In the genomic region with DNA sequence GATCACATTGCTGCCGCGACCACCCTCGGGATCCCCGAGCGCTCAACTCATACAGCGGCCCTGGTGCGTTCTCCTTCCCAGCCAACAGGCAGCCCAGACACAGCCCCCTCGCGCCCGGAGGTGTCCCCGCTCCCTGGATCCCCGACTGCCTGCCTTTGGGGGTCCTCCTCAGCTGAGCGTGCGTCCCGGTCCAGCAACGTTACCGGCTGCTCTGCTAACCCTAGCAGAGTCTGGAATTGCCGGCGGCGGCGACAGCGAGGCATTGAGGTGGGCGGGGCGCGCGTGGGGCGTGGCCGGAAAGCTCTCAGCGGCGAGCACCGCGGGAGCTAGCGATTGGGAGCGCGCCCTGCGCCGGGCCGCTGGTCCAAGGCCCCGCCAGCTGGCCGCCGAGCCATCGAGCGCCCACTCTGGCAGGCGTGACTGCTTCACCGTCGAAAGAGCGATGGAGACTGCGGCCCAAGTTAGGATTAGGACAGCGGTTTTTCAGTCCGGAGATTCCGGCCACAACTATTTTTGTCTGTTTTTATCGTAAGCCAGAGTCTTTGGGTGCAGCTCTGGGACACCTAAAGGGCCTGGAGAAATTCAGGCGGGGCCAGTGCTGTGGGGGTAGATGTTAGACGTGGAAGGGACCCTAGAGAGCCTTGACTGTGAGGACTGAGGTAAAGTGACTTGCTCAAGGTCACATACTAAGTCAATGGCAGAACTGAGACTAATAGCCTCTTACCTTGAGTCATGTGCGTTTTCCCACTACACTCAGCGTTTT, we compare ENCODE assay signal across 1 cellular context.
TF ChIP-seq lines count a peak whose summit lies in the region.

A gene (minus strand): TSS at position 232 of the 763 bp plus-strand sequence. CDS start 17,575 bp downstream, outside the sequence.

TF ChIP-seq in GM12878, 131 proteins besides CTCF, POLR2A, EP300 and RAD21 (continued from another document):
- no peak for TF ChIP-seq ZSCAN29 (IDR thresholded peaks at IDR 0.05)
- TF ChIP-seq, protein P1, sequence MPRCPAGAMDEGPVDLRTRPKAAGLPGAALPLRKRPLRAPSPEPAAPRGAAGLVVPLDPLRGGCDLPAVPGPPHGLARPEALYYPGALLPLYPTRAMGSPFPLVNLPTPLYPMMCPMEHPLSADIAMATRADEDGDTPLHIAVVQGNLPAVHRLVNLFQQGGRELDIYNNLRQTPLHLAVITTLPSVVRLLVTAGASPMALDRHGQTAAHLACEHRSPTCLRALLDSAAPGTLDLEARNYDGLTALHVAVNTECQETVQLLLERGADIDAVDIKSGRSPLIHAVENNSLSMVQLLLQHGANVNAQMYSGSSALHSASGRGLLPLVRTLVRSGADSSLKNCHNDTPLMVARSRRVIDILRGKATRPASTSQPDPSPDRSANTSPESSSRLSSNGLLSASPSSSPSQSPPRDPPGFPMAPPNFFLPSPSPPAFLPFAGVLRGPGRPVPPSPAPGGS (IDR thresholded peaks at IDR 0.05; ENCODE audit: borderline replicate concordance, insufficient read depth, low read depth, low read length, poor library complexity, severe bottlenecking): no peak
- TF ChIP-seq GATAD2B (conservative IDR thresholded peaks at IDR 0.05; ENCODE audit: low read depth): peak; percentile 62; the same call in 1 of the 2 replicates
- TF ChIP-seq RB1 (IDR thresholded peaks at IDR 0.05; ENCODE audit: borderline replicate concordance): peak; percentile 78; the same call in 1 of the 2 replicates
- TF ChIP-seq, protein P2, sequence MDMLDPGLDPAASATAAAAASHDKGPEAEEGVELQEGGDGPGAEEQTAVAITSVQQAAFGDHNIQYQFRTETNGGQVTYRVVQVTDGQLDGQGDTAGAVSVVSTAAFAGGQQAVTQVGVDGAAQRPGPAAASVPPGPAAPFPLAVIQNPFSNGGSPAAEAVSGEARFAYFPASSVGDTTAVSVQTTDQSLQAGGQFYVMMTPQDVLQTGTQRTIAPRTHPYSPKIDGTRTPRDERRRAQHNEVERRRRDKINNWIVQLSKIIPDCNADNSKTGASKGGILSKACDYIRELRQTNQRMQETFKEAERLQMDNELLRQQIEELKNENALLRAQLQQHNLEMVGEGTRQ (IDR thresholded peaks at IDR 0.05; ENCODE audit: borderline replicate concordance, low read depth, low read length): no peak
- TF ChIP-seq SIN3A (IDR thresholded peaks at IDR 0.05; ENCODE audit: low read depth, low read length): peak; percentile 87
- no peak for TF ChIP-seq RFX5 (IDR thresholded peaks at IDR 0.05; ENCODE audit: low read depth, low read length)
- no peak for TF ChIP-seq TARDBP (IDR thresholded peaks at IDR 0.05; ENCODE audit: borderline replicate concordance)
- peak; percentile 21; the same call in 1 of the 2 replicates for TF ChIP-seq EED (IDR thresholded peaks at IDR 0.05; ENCODE audit: low read depth)
- no peak for TF ChIP-seq SUPT20H (IDR thresholded peaks at IDR 0.05; ENCODE audit: borderline replicate concordance, control insufficient read depth, low read depth, low read length)
- no peak for TF ChIP-seq YBX1 (IDR thresholded peaks at IDR 0.05)
- no peak for TF ChIP-seq SUZ12 (IDR thresholded peaks at IDR 0.05; ENCODE audit: unreplicated experiment)
- peak; percentile 98 for TF ChIP-seq POLR2AphosphoS5 (IDR thresholded peaks at IDR 0.05; ENCODE audit: low read length)
- no peak for TF ChIP-seq CHD4 (IDR thresholded peaks at IDR 0.05)
- TF ChIP-seq, protein P3, sequence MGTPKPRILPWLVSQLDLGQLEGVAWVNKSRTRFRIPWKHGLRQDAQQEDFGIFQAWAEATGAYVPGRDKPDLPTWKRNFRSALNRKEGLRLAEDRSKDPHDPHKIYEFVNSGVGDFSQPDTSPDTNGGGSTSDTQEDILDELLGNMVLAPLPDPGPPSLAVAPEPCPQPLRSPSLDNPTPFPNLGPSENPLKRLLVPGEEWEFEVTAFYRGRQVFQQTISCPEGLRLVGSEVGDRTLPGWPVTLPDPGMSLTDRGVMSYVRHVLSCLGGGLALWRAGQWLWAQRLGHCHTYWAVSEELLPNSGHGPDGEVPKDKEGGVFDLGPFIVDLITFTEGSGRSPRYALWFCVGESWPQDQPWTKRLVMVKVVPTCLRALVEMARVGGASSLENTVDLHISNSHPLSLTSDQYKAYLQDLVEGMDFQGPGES (IDR thresholded peaks at IDR 0.05): peak; percentile 14; the same call in 1 of the 2 replicates
- TF ChIP-seq, protein P4, sequence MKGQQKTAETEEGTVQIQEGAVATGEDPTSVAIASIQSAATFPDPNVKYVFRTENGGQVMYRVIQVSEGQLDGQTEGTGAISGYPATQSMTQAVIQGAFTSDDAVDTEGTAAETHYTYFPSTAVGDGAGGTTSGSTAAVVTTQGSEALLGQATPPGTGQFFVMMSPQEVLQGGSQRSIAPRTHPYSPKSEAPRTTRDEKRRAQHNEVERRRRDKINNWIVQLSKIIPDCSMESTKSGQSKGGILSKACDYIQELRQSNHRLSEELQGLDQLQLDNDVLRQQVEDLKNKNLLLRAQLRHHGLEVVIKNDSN (IDR thresholded peaks at IDR 0.05; ENCODE audit: borderline replicate concordance, extremely low read length, insufficient read depth, low read depth, low read length): no peak
- 0 out of 2 replicates have a peak, but pooled peaks have one; percentile 71 for TF ChIP-seq STAT1 (conservative IDR thresholded peaks at IDR 0.05)
- no peak for TF ChIP-seq RCOR1 (conservative IDR thresholded peaks at IDR 0.05; ENCODE audit: low read depth, low read length)
- TF ChIP-seq EGR1 (IDR thresholded peaks at IDR 0.05; ENCODE audit: borderline replicate concordance in 1 of 2, low read depth in 2 of 2, low read length in 2 of 2): no peak
- 0 out of 2 replicates have a peak, but pooled peaks have one; percentile 14 for TF ChIP-seq CBFB (IDR thresholded peaks at IDR 0.05; ENCODE audit: low read depth)
- TF ChIP-seq, protein P5, sequence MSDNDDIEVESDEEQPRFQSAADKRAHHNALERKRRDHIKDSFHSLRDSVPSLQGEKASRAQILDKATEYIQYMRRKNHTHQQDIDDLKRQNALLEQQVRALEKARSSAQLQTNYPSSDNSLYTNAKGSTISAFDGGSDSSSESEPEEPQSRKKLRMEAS (IDR thresholded peaks at IDR 0.05; ENCODE audit: low read depth, low read length): peak; percentile 66
- TF ChIP-seq LARP7 (IDR thresholded peaks at IDR 0.05): peak; percentile 93
- no peak for TF ChIP-seq BRCA1 (IDR thresholded peaks at IDR 0.05; ENCODE audit: low read depth, low read length)
- no peak; the same call in 1 of the 2 replicates for TF ChIP-seq RAD51 (IDR thresholded peaks at IDR 0.05)
- TF ChIP-seq, protein P6, sequence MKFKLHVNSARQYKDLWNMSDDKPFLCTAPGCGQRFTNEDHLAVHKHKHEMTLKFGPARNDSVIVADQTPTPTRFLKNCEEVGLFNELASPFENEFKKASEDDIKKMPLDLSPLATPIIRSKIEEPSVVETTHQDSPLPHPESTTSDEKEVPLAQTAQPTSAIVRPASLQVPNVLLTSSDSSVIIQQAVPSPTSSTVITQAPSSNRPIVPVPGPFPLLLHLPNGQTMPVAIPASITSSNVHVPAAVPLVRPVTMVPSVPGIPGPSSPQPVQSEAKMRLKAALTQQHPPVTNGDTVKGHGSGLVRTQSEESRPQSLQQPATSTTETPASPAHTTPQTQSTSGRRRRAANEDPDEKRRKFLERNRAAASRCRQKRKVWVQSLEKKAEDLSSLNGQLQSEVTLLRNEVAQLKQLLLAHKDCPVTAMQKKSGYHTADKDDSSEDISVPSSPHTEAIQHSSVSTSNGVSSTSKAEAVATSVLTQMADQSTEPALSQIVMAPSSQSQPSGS (IDR thresholded peaks at IDR 0.05; ENCODE audit: low read length): peak; percentile 41; the same call in 1 of the 2 replicates
- peak; percentile 49; the same call in 1 of the 2 replicates for TF ChIP-seq CREM (IDR thresholded peaks at IDR 0.05; ENCODE audit: low read depth)
- no peak for TF ChIP-seq BCL11A (IDR thresholded peaks at IDR 0.05; ENCODE audit: low read depth, low read length)
- no peak for TF ChIP-seq ZNF274 (IDR thresholded peaks at IDR 0.05; ENCODE audit: insufficient read depth, insufficient read length)
